ENCODE assay signal across 1 cellular context in the genomic region with DNA sequence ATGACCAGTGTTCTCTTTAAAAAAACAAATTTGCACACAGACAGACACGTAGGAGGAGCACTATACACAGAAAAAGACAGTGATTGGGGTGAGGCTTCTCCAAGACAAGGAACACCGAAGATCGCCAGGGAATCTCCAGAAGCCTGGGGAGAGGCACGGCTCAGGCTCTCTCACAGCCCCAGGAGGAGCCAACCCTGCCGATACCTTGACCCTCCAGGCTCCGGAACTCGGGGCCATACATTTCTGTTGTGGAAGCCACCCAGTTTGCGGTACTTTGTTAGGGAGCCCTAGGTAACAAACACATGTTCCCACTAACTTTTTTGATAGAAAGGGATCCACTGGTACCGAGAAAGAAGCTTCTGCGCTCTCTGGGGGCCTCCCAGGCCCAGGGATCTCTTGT.
TF ChIP-seq lines count a peak whose summit lies in the region.

No MANE protein-coding gene starts in this region.

TF ChIP-seq in K562, 482 proteins besides CTCF, POLR2A, EP300 and RAD21 (continued from another document):
- TF ChIP-seq, protein P1, sequence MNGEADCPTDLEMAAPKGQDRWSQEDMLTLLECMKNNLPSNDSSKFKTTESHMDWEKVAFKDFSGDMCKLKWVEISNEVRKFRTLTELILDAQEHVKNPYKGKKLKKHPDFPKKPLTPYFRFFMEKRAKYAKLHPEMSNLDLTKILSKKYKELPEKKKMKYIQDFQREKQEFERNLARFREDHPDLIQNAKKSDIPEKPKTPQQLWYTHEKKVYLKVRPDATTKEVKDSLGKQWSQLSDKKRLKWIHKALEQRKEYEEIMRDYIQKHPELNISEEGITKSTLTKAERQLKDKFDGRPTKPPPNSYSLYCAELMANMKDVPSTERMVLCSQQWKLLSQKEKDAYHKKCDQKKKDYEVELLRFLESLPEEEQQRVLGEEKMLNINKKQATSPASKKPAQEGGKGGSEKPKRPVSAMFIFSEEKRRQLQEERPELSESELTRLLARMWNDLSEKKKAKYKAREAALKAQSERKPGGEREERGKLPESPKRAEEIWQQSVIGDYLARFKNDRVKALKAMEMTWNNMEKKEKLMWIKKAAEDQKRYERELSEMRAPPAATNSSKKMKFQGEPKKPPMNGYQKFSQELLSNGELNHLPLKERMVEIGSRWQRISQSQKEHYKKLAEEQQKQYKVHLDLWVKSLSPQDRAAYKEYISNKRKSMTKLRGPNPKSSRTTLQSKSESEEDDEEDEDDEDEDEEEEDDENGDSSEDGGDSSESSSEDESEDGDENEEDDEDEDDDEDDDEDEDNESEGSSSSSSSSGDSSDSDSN (IDR thresholded peaks at IDR 0.05; ENCODE audit: borderline replicate concordance in 1 of 2, low read depth in 2 of 2, low read length in 2 of 2), result peak; percentile 85 to 98
- peak; percentile 70 for TF ChIP-seq TBP (optimal IDR thresholded peaks at IDR 0.05; ENCODE audit: low read depth, low read length)
- no peak for TF ChIP-seq ZNF121 (CRISPR knock-in tag; conservative IDR thresholded peaks at IDR 0.05)
